ENCODE assay signal across 1 cellular context in the genomic region with DNA sequence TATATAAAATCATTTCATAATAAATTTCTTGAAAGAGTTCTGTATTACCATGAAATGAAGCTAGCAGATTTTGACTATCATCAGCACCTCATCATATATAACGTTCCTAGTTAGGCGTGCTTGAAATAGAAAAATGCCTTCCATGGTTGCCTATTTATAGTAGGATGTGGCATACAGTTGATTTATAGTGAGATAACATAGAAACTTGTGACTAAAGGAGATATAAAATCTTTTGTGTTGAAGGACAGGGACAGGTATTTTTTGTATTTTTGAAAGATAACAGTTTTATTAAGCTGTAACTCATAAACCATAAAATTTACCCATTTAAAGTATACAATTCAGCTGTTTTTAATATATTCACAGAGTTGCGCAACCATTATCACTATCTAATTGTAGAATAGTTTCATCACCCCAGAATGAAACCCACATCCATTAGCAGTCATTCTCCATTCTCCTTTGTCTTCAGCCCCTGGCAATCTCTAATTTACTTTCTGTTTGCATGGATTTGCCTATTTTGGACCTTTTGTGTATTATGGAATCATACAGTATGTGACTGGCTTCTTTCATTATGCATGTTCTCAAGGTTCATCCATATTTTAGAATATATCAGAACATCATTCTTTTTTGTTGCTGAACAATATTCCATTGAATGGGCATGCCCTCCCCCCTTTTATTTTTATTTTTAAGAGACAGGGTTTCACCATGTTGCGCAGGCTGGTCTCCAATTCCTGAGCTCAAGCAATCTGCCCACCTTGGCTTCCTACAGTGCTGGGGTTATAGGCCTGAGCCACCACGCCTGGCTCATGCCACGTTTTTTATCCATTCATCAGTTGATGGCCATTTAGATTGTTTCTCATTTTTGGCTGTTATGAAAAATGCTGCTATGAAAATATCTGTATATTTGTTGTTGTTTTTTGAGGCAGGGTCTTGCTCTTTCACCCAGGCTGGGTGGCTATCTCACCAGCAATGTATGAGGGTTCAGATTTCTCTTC.
TF ChIP-seq lines count a peak whose summit lies in the region.

No MANE protein-coding gene starts in this region.

TF ChIP-seq in K562, 482 proteins besides CTCF, POLR2A, EP300 and RAD21:
- TF ChIP-seq TSC22D4 (tag; IDR thresholded peaks at IDR 0.05) (no peak), CEBPB (tag; IDR thresholded peaks at IDR 0.05) (peak; percentile 99), PTRF (tag; IDR thresholded peaks at IDR 0.05) (no peak), SOX6 (IDR thresholded peaks at IDR 0.05) (peak; percentile 61; the same call in 1 of the 2 replicates), CREB1 (IDR thresholded peaks at IDR 0.05) (no peak), CREB1 (CRISPR knock-in tag; IDR thresholded peaks at IDR 0.05) (no peak), TRIM24 (IDR thresholded peaks at IDR 0.05) (peak; percentile 88 to 91), EP400 (IDR thresholded peaks at IDR 0.05) (peak; percentile 19; the same call in 1 of the 2 replicates), DNMT1 (IDR thresholded peaks at IDR 0.05) (no peak), ZBTB9 (CRISPR knock-in tag; IDR thresholded peaks at IDR 0.05) (no peak), CEBPG (CRISPR knock-in tag; IDR thresholded peaks at IDR 0.05) (peak; percentile 88), CEBPG (tag; conservative IDR thresholded peaks at IDR 0.05 in 1 of 2, IDR thresholded peaks at IDR 0.05 in 1 of 2) (peak; percentile 98 to 100), MEF2D (tag; conservative IDR thresholded peaks at IDR 0.05; ENCODE audit: low read depth) (0 out of 2 replicates have a peak, but pooled peaks have one; percentile 71), MEIS2 (IDR thresholded peaks at IDR 0.05; ENCODE audit: partially characterized antibody) (peak; percentile 32)
- TF ChIP-seq, protein P1, sequence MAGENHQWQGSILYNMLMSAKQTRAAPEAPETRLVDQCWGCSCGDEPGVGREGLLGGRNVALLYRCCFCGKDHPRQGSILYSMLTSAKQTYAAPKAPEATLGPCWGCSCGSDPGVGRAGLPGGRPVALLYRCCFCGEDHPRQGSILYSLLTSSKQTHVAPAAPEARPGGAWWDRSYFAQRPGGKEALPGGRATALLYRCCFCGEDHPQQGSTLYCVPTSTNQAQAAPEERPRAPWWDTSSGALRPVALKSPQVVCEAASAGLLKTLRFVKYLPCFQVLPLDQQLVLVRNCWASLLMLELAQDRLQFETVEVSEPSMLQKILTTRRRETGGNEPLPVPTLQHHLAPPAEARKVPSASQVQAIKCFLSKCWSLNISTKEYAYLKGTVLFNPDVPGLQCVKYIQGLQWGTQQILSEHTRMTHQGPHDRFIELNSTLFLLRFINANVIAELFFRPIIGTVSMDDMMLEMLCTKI (IDR thresholded peaks at IDR 0.05; ENCODE audit: partially characterized antibody): no peak
- TF ChIP-seq, protein P2, sequence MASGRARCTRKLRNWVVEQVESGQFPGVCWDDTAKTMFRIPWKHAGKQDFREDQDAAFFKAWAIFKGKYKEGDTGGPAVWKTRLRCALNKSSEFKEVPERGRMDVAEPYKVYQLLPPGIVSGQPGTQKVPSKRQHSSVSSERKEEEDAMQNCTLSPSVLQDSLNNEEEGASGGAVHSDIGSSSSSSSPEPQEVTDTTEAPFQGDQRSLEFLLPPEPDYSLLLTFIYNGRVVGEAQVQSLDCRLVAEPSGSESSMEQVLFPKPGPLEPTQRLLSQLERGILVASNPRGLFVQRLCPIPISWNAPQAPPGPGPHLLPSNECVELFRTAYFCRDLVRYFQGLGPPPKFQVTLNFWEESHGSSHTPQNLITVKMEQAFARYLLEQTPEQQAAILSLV (tag; IDR thresholded peaks at IDR 0.05): peak; percentile 90
- TF ChIP-seq, protein P3, sequence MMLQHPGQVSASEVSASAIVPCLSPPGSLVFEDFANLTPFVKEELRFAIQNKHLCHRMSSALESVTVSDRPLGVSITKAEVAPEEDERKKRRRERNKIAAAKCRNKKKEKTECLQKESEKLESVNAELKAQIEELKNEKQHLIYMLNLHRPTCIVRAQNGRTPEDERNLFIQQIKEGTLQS (IDR thresholded peaks at IDR 0.05): peak; percentile 79
- TF ChIP-seq, protein P3 (CRISPR knock-in tag; conservative IDR thresholded peaks at IDR 0.05): no peak
TF ChIP-seq in K562: peak in this region for 9.
